ENCODE assay signal across 8 cellular contexts in genomic region chr11:67606477-67607295, GRCh38. TPM values are rescaled to one million over a fixed set of nuclear protein-coding genes. Genes with fewer than 3 reads are reported as not detected.
DNase-seq lines count a peak whose midpoint lies in the region; ATAC-seq and TF ChIP-seq lines count a peak whose summit lies in the region.

Gene NDUFV1 (plus strand): TSS chr11:67606936. CDS start chr11:67607005, 69 bp downstream.

- peak within 1 kb of the TSS; percentile 79 for H3K4me3 ChIP-seq in lower leg skin (ENCODE audit: low read depth, poor library complexity, severe bottlenecking)

- WGBS in lower leg skin, 2 donors = 0 to 1% methylated on average over 28 to 33 of the region's 70 CpGs

- no peak for TF ChIP-seq POLR2A in lower leg skin (IDR thresholded peaks at IDR 0.05)

- DNase-seq in CD1c-positive myeloid dendritic cell (ENCODE audit: extremely low spot score) (peak; percentile 97), NCI-H774 (lab: John Stamatoyannopoulos, UW) (peak; percentile 97), dermis blood vessel endothelial cell (peak; percentile 95), lower leg skin (ENCODE audit: low spot score in 2 of 2) (peak; percentile 95 to 99)
- DNase-seq in activated CD4-positive, alpha-beta T cell treated with anti-CD3 and anti-CD28 coated beads, Interleukin-2, amount 50 U/mL, for 48 hours = peak; percentile 97 to 98
- DNase-seq in stimulated activated CD4-positive, alpha-beta T cell treated with anti-CD3 and anti-CD28 coated beads, Interleukin-4, amount 100 ng/mL, for 48 hours (ENCODE audit: low read depth in 2 of 2) = peak; percentile 95 to 96

- peak in 1 of 3 donors; percentile 78 for TF ChIP-seq CTCF in lower leg skin (IDR thresholded peaks at IDR 0.05)

- ATAC-seq in GM19372 (IDR thresholded peaks at IDR 0.05; ENCODE audit: low read depth, unreplicated experiment) (peak; percentile 98), HG03565 (IDR thresholded peaks at IDR 0.05; ENCODE audit: unreplicated experiment) (peak; percentile 91)

- intact Hi-C loops in lower leg skin (cut with DNase I; ENCODE audit: low total_unique reads) = no loop called here

RNA-seq across cellular contexts. Expression of gene NDUFV1, which starts in this region (rescaled TPM):
- total RNA-seq in dermis blood vessel endothelial cell (166 and 175 TPM in 2 replicates), lower leg skin (100 to 1,000 TPM; 238 to 283 (median 269) TPM)

Comparison
In these comparisons a context has a peak if more than half of its experiments do, and no peak if none do; other contexts are left out.
1. Peak in every context shown above with its lines: DNase-seq, ATAC-seq and H3K4me3 ChIP-seq.